In the genomic region with DNA sequence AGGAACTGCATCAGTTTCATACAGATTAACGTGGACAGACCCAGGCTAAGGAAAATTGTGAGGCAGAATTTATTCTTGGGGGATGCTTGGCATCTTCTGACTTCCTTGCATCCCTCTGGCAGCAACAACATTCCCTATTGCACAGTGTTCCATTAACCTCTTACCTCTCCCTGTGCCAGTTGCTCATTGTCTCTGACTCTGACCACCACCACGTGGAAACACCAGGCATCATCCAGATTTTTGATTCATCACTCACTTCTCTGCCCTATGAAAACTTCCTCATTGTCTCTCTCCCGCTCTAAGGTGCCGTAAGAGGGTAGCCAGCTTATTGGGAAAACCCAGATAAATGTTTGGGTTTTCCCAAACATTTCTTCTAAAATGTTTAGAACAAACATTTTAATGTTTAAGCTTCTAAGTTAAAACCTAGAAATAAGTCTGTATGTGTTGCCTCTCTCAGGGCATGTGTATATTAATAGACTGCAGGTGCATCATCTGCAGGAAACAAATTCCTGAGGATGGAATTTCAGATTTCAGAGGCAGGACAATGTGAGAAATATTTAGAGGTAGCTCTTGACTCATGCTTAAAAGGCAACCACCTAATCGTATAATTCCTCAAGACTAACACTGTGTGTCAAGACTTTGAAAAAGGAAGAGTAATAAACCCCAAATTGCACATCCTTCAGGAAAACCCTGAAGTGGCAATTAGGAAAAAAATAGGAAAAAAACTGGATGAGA, we compare ENCODE assay signal across 23 cellular contexts.
A peak's percentile ranks its signal among the peaks of the same experiment; 100 is the strongest.
DNase-seq lines count a peak whose midpoint lies in the region; ATAC-seq and TF ChIP-seq lines count a peak whose summit lies in the region.
"Had no signal": no experiment of that assay in that cellular context is flagged by ENCODE, and none has a peak within 500 bp of the region (broad histone marks: within the 10 kb centered on the region; RNA-seq: fewer than 3 reads in every experiment).

No MANE protein-coding gene starts in this region.

- H3K36me3 Mint-ChIP-seq in progenitor cell of endocrine pancreas (ENCODE audit: insufficient read depth): no peaks in the 10 kb centered on the region
- no peaks in the 10 kb centered on the region for H3K36me3 Mint-ChIP-seq in activated T-helper 2 cell treated with anti-CD3 and anti-CD28 coated beads, Interferon-gamma antibody, Interleukin-2, Interleukin-4, amounts not matched to agents 10 μg/mL and 5 μg/mL and 100 μg/mL, durations not matched to agents 14 hours and 24 hours and 36 hours (ENCODE audit: low read depth)
- no peaks in the 10 kb centered on the region for H3K36me3 Mint-ChIP-seq in activated CD4-positive, alpha-beta memory T cell treated with anti-CD3 and anti-CD28 coated beads for 36 hours
- H3K36me3 Mint-ChIP-seq in naive thymus-derived CD8-positive, alpha-beta T cell: no peaks in the 10 kb centered on the region

- no peaks in the 10 kb centered on the region for H4K20me1 ChIP-seq in BLaER1

- TF ChIP-seq CTCF in epithelial cell of proximal tubule (conservative IDR thresholded peaks at IDR 0.05; ENCODE audit: low read depth, low read length) (peak; percentile 9), progenitor cell of endocrine pancreas (IDR thresholded peaks at IDR 0.05; ENCODE audit: unreplicated experiment) (no peak)

- peak overlapping the region; percentile 5 for H3K27ac Mint-ChIP-seq in progenitor cell of endocrine pancreas
- H3K27ac Mint-ChIP-seq in activated T-helper 2 cell treated with anti-CD3 and anti-CD28 coated beads, Interferon-gamma antibody, Interleukin-2, Interleukin-4, amounts not matched to agents 10 μg/mL and 5 μg/mL and 100 μg/mL, durations not matched to agents 14 hours and 24 hours and 36 hours: no peak overlapping the region
- no peak overlapping the region for H3K27ac Mint-ChIP-seq in activated CD4-positive, alpha-beta memory T cell treated with anti-CD3 and anti-CD28 coated beads for 36 hours
- no peak overlapping the region for H3K27ac Mint-ChIP-seq in naive thymus-derived CD8-positive, alpha-beta T cell
- H3K27ac Mint-ChIP-seq: CD4-positive, alpha-beta T cell had no signal

- peaks cover 18% of the 10 kb centered on the region for H3K27me3 Mint-ChIP-seq in progenitor cell of endocrine pancreas
- no peaks in the 10 kb centered on the region for H3K27me3 Mint-ChIP-seq in activated T-helper 2 cell treated with anti-CD3 and anti-CD28 coated beads, Interferon-gamma antibody, Interleukin-2, Interleukin-4, amounts not matched to agents 10 μg/mL and 5 μg/mL and 100 μg/mL, durations not matched to agents 14 hours and 24 hours and 36 hours (ENCODE audit: low read depth)
- H3K27me3 Mint-ChIP-seq in activated CD4-positive, alpha-beta memory T cell treated with anti-CD3 and anti-CD28 coated beads for 36 hours: peaks cover 2% of the 10 kb centered on the region
- peaks cover 1 to 17% (median 5%) of the 10 kb centered on the region in 5 donors for H3K27me3 Mint-ChIP-seq in naive thymus-derived CD8-positive, alpha-beta T cell

- H3K9ac ChIP-seq in BLaER1: no peak overlapping the region

- H3K9me3 ChIP-seq in BLaER1: peaks cover 20% of the 10 kb centered on the region
- H3K9me3 ChIP-seq: Caco-2 had no signal

- no peak for ATAC-seq in HG03520 (IDR thresholded peaks at IDR 0.05; ENCODE audit: unreplicated experiment)
- ATAC-seq in naive thymus-derived CD8-positive, alpha-beta T cell: no peak
- ATAC-seq: HCT116, K562, SK-N-SH treated with all-trans-retinoic acid at 6 μM for 48 hours had no signal

- CTCF ChIA-PET in activated CD4-positive, alpha-beta memory T cell treated with anti-CD3 and anti-CD28 coated beads for 36 hours (lab: Charles Lee): no interaction called here

- peak overlapping the region; percentile 71 for H3K4me2 ChIP-seq in BLaER1

- DNase-seq in HT1080 (ENCODE audit: low read depth) (peak; percentile 70), epithelial cell of proximal tubule (ENCODE audit: low read depth) (peak; percentile 63), progenitor cell of endocrine pancreas (ENCODE audit: low spot score, unreplicated experiment) (no peak)
- DNase-seq in activated T-helper 2 cell treated with anti-CD3 and anti-CD28 coated beads, Interferon-gamma antibody, Interleukin-2, Interleukin-4, amounts not matched to agents 10 μg/mL and 5 μg/mL and 100 μg/mL, durations not matched to agents 14 hours and 24 hours and 36 hours (ENCODE audit: low spot score): no peak
- DNase-seq in activated CD4-positive, alpha-beta memory T cell treated with anti-CD3 and anti-CD28 coated beads for 36 hours: no peak
- no peak for DNase-seq in naive thymus-derived CD8-positive, alpha-beta T cell
- DNase-seq: Caco-2; CD4-positive, alpha-beta T cell; EL; GF-D8; MV-4-11; NCI-H1105 treated with DMSO at 0.1 percent for 48 hours; NCI-H146; NCI-H1930; NCI-H2107; NCI-H510A; NCI-H69; T-helper 2 cell had no signal

- H3K4me1 Mint-ChIP-seq in progenitor cell of endocrine pancreas (ENCODE audit: low read depth): peaks cover 2% of the 10 kb centered on the region
- H3K4me1 Mint-ChIP-seq in activated T-helper 2 cell treated with anti-CD3 and anti-CD28 coated beads, Interferon-gamma antibody, Interleukin-2, Interleukin-4, amounts not matched to agents 10 μg/mL and 5 μg/mL and 100 μg/mL, durations not matched to agents 14 hours and 24 hours and 36 hours (ENCODE audit: low read depth): no peaks in the 10 kb centered on the region
- no peaks in the 10 kb centered on the region for H3K4me1 Mint-ChIP-seq in activated CD4-positive, alpha-beta memory T cell treated with anti-CD3 and anti-CD28 coated beads for 36 hours (ENCODE audit: low read depth)
- peaks cover 0 to 10% (median 0%) of the 10 kb centered on the region in 4 donors for H3K4me1 Mint-ChIP-seq in naive thymus-derived CD8-positive, alpha-beta T cell

- no peaks in the 10 kb centered on the region for H3K27me3 ChIP-seq in BLaER1

- H3K9me3 Mint-ChIP-seq in progenitor cell of endocrine pancreas (ENCODE audit: low read depth): no peaks in the 10 kb centered on the region
- no peaks in the 10 kb centered on the region for H3K9me3 Mint-ChIP-seq in activated T-helper 2 cell treated with anti-CD3 and anti-CD28 coated beads, Interferon-gamma antibody, Interleukin-2, Interleukin-4, amounts not matched to agents 10 μg/mL and 5 μg/mL and 100 μg/mL, durations not matched to agents 14 hours and 24 hours and 36 hours
- no peaks in the 10 kb centered on the region for H3K9me3 Mint-ChIP-seq in activated CD4-positive, alpha-beta memory T cell treated with anti-CD3 and anti-CD28 coated beads for 36 hours
- H3K9me3 Mint-ChIP-seq in naive thymus-derived CD8-positive, alpha-beta T cell: peaks cover 0 to 8% (median 0%) of the 10 kb centered on the region in 9 donors

- no peaks in the 10 kb centered on the region for H3K36me3 ChIP-seq in BLaER1

- peaks cover 65% of the 10 kb centered on the region for H3K4me1 ChIP-seq in BLaER1
- H3K4me1 ChIP-seq: Caco-2 had no signal

- H3K4me3 ChIP-seq in BLaER1 (no peak overlapping the region), epithelial cell of proximal tubule (ENCODE audit: low read depth, low read length) (no peak overlapping the region)
- H3K4me3 ChIP-seq: K562 had no signal

- intact Hi-C loops in activated T-helper 2 cell treated with anti-CD3 and anti-CD28 coated beads, Interferon-gamma antibody, Interleukin-2, Interleukin-4, amounts not matched to agents 10 μg/mL and 5 μg/mL and 100 μg/mL, durations not matched to agents 14 hours and 24 hours and 36 hours (cut with micrococcal nuclease): no loop called here
- intact Hi-C loops in activated CD4-positive, alpha-beta memory T cell treated with anti-CD3 and anti-CD28 coated beads for 36 hours (cut with micrococcal nuclease): no loop called here

- H3K4me3 Mint-ChIP-seq in progenitor cell of endocrine pancreas (ENCODE audit: low read depth): no peak overlapping the region
- H3K4me3 Mint-ChIP-seq in activated T-helper 2 cell treated with anti-CD3 and anti-CD28 coated beads, Interferon-gamma antibody, Interleukin-2, Interleukin-4, amounts not matched to agents 10 μg/mL and 5 μg/mL and 100 μg/mL, durations not matched to agents 14 hours and 24 hours and 36 hours (ENCODE audit: low read depth): no peak overlapping the region
- no peak overlapping the region for H3K4me3 Mint-ChIP-seq in activated CD4-positive, alpha-beta memory T cell treated with anti-CD3 and anti-CD28 coated beads for 36 hours
- no peak overlapping the region for H3K4me3 Mint-ChIP-seq in naive thymus-derived CD8-positive, alpha-beta T cell
- H3K4me3 Mint-ChIP-seq: CD4-positive, alpha-beta T cell had no signal

- POLR2A ChIA-PET in activated CD4-positive, alpha-beta memory T cell treated with anti-CD3 and anti-CD28 coated beads for 36 hours (lab: Charles Lee): no interaction called here
- POLR2A ChIA-PET in naive thymus-derived CD8-positive, alpha-beta T cell (lab: Charles Lee): no interaction called here

- H3K27ac ChIP-seq in BLaER1: peak overlapping the region; percentile 89

Comparison
In these comparisons a context has a peak if more than half of its experiments do, and no peak if none do; other contexts are left out.
1. DNase-seq: peak in HT1080 (single experiment) and epithelial cell of proximal tubule (single experiment); none in progenitor cell of endocrine pancreas (single experiment), activated T-helper 2 cell treated with anti-CD3 and anti-CD28 coated beads, Interferon-gamma antibody, Interleukin-2, Interleukin-4, amounts not matched to agents 10 μg/mL and 5 μg/mL and 100 μg/mL, durations not matched to agents 14 hours and 24 hours and 36 hours (single experiment), activated CD4-positive, alpha-beta memory T cell treated with anti-CD3 and anti-CD28 coated beads for 36 hours (single experiment) and naive thymus-derived CD8-positive, alpha-beta T cell (0 of 10).